9 cellular contexts compared by ENCODE assay signal in genomic region chr1:9593492-9594465, GRCh38. TPM values are rescaled to one million over a fixed set of nuclear protein-coding genes. Genes with fewer than 3 reads are reported as not detected.
DNase-seq lines count a peak whose midpoint lies in the region; ATAC-seq, FAIRE-seq and TF ChIP-seq lines count a peak whose summit lies in the region.
"Had no signal": no experiment of that assay in that cellular context is flagged by ENCODE, and none has a peak within 500 bp of the region (broad histone marks: within the 10 kb centered on the region; RNA-seq: fewer than 3 reads in every experiment).

No MANE protein-coding gene starts in this region.

- no peak overlapping the region for H3K4me3 ChIP-seq in cardiac fibroblast (replicated peaks in 1 of 2; ENCODE audit: low read depth in 2 of 2, low read length in 2 of 2)
- H3K4me3 ChIP-seq: PC-9 had no signal

- no peak for ATAC-seq in HG02642 (IDR thresholded peaks at IDR 0.05; ENCODE audit: poor library complexity, unreplicated experiment)
- ATAC-seq in HG03039 (IDR thresholded peaks at IDR 0.05; ENCODE audit: unreplicated experiment), result no peak

- FAIRE-seq in islet of Langerhans (lab: Jason Lieb, UNC), result peak; percentile 33

- TF ChIP-seq CTCF in cardiac fibroblast (IDR thresholded peaks at IDR 0.05; ENCODE audit: low read depth, low read length), result no peak

- DNase-seq in GM03348 (ENCODE audit: low spot score), result peak; percentile 65
- DNase-seq in KBM-7, result peak; percentile 95
- DNase-seq in RPMI7951 (ENCODE audit: low read depth), result peak; percentile 74
- DNase-seq in cardiac fibroblast (ENCODE audit: low read depth in 2 of 2), result peak; percentile 74 to 79
- DNase-seq in stimulated activated CD4-positive, alpha-beta T cell treated with anti-CD3 and anti-CD28 coated beads, Interleukin-2, amount 100 ng/mL, for 24 hours, result peak; percentile 30 to 67

- in situ Hi-C loops in KBM-7 (cut with MboI; ENCODE audit: low pct_unique_long_range_greater_than_20kb, low sequenced_read_pairs), result no loop called here

RNA-seq across cellular contexts. Expression of gene TMEM201, which starts 5.1 kb away (rescaled TPM):
- total RNA-seq in RPMI7951 (2014; rRNA removed; shearing (Covaris generic)), result 6.4 and 7.0 TPM in 2 replicates

RNA-seq across cellular contexts. Expression of gene SLC25A33, which starts 54.5 kb away (rescaled TPM):
- total RNA-seq in RPMI7951 (2014; rRNA removed; shearing (Covaris generic)), result 6.6 and 8.1 TPM in 2 replicates

RNA-seq across cellular contexts. Expression of gene PIK3CD, which starts 57.8 kb away (rescaled TPM):
- total RNA-seq in RPMI7951 (2014; rRNA removed; shearing (Covaris generic)), result 16.1 and 16.7 TPM in 2 replicates
